In the genomic region with DNA sequence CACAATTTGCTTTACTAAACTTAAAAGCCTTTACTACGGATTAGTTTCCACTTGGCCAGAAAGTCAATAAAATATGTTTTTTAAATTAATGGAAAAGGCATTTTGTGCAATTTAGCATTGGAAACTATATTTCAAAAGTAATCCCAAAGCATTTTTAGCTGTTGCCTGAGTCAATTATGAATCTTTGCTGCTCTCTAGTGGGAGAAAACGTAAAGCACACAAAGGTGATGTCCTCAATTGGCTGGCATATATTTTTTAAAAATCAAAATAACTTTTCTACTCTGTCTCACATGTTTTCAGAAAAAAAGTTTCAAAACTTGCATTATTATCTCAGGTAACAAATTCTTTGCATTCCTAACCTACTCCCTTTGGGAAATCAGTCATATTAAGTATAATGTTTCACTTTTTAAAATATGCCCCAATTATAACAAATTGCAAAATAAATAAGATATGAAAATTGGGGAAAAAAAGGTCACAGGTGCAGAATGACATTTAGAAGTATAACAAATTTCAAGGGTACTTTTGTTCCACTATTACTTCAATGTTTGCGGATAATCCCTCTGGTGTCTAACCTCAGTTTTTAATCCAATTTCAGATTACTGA, we compare ENCODE assay signal across 8 cellular contexts. TPM values are rescaled to one million over a fixed set of nuclear protein-coding genes. Genes with fewer than 3 reads are reported as not detected.
DNase-seq lines count a peak whose midpoint lies in the region; ATAC-seq and TF ChIP-seq lines count a peak whose summit lies in the region.

No MANE protein-coding gene starts in this region.

- no peak overlapping the region for H3K27ac ChIP-seq in Peyer's patch

- ATAC-seq in GM21447 (IDR thresholded peaks at IDR 0.05; ENCODE audit: unreplicated experiment), result no peak

- no peak for TF ChIP-seq POLR2A in Peyer's patch (IDR thresholded peaks at IDR 0.05)
- TF ChIP-seq POLR2A in erythroblast (IDR thresholded peaks at IDR 0.05; ENCODE audit: low read length), result no peak

- H3K36me3 ChIP-seq in Peyer's patch, result no peaks in the 10 kb centered on the region

- H3K4me1 ChIP-seq in Peyer's patch, result no peaks in the 10 kb centered on the region

- H3K27me3 ChIP-seq in Peyer's patch, result no peaks in the 10 kb centered on the region

- peak; percentile 85 for DNase-seq in DMS 273 (lab: John Stamatoyannopoulos, UW; ENCODE audit: unreplicated experiment)
- DNase-seq in DMS 273 treated with DMSO at 0.1 percent for 48 hours (lab: John Stamatoyannopoulos, UW), result no peak
- DNase-seq in HFF-Myc (ENCODE audit: extremely low read depth, low read depth), result peak; percentile 6
- no peak for DNase-seq in Peyer's patch
- DNase-seq in erythroblast (lab: John Stamatoyannopoulos, UW), result peak; percentile 16 to 47
- DNase-seq in pons (ENCODE audit: low spot score), result peak; percentile 55
- DNase-seq in GM19238 (ENCODE audit: insufficient read length, low spot score), result no peak

- H3K4me3 ChIP-seq in HFF-Myc (replicated peaks; ENCODE audit: low read depth, low read length), result no peak overlapping the region
- no peak overlapping the region for H3K4me3 ChIP-seq in Peyer's patch

- TF ChIP-seq CTCF in HFF-Myc (IDR thresholded peaks at IDR 0.05; ENCODE audit: low read depth, low read length, missing control alignments) (peak; percentile 50), Peyer's patch (IDR thresholded peaks at IDR 0.05) (peak in 5 of 6 experiments; percentile 34 to 57 (median 52))

- H3K9me3 ChIP-seq in Peyer's patch, result no peaks in the 10 kb centered on the region

RNA-seq across cellular contexts. Expression of a gene that starts 47.2 kb away (rescaled TPM):
- not detected for total RNA-seq in Peyer's patch

Comparison
In these comparisons a context has a peak if more than half of its experiments do, and no peak if none do; other contexts are left out.
1. DNase-seq: peak in DMS 273 (single experiment), HFF-Myc (single experiment), erythroblast (2 of 2) and pons (single experiment); none in DMS 273 treated with DMSO at 0.1 percent for 48 hours (single experiment), Peyer's patch (0 of 3) and GM19238 (single experiment).